In genomic region chr1:4770713-4771112, GRCh38 we compare ENCODE assay signal across 8 cellular contexts.
"Had no signal": no experiment of that assay in that cellular context is flagged by ENCODE, and none has a peak within 500 bp of the region (broad histone marks: within the 10 kb centered on the region; RNA-seq: fewer than 3 reads in every experiment).

No MANE protein-coding gene starts in this region.

- H3K4me3 Mint-ChIP-seq: IgD-negative memory B cell had no signal

- H3K4me3 ChIP-seq: K562 had no signal

- H3K9me3 Mint-ChIP-seq: IgD-negative memory B cell had no signal

- H3K4me1 Mint-ChIP-seq: IgD-negative memory B cell had no signal

- H3K27ac Mint-ChIP-seq: IgD-negative memory B cell had no signal

- FAIRE-seq: HepG2, HTR-8/SVneo, K562 had no signal

- ATAC-seq: HepG2, K562 had no signal

- H3K36me3 Mint-ChIP-seq: IgD-negative memory B cell had no signal

- H3K27ac ChIP-seq: HL-60 had no signal

- DNase-seq: IMR-90, KBM-7, KG1 had no signal
